Comparison of ENCODE assay signal across 16 cellular contexts in the genomic region with DNA sequence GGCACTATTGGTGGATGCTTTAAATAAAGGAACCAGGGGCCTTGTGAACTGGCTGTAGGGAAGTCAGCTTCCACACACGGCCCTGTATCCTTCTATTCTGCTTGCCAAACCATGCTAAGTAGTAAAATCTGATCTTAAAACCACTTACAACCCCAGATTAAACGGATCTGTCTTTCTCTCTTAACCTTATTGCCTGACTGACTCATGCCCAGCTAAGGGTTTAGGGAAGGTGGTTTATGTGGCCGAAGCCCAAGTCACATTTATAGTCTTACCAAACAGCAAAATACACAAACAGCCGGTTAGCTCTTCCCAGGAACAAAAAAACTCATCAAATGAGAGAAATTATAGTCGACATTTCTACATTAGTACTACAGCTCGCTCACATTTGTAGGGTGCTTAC.
DNase-seq lines count a peak whose midpoint lies in the region; TF ChIP-seq lines count a peak whose summit lies in the region.
"Had no signal": no experiment of that assay in that cellular context is flagged by ENCODE, and none has a peak within 500 bp of the region (broad histone marks: within the 10 kb centered on the region; RNA-seq: fewer than 3 reads in every experiment).

No MANE protein-coding gene starts in this region.

- H3K36me3 Mint-ChIP-seq in neural progenitor cell, result peaks cover 2% of the 10 kb centered on the region
- H3K36me3 Mint-ChIP-seq: CD14-positive monocyte; CD4-positive, alpha-beta memory T cell had no signal

- DNase-seq in A172 (ENCODE audit: low spot score) (peak; percentile 4), HT1080 (ENCODE audit: low read depth) (peak; percentile 35), neural progenitor cell (ENCODE audit: low spot score) (no peak), DMS153 treated with DMSO at 0.1 percent for 48 hours (lab: John Stamatoyannopoulos, UW; ENCODE audit: unreplicated experiment) (no peak), NCI-H146 treated with DMSO at 0.1 percent for 48 hours (lab: John Stamatoyannopoulos, UW; ENCODE audit: unreplicated experiment) (no peak)
- no peak for DNase-seq in activated T-cell treated with anti-CD3 and anti-CD28 coated beads, Interleukin-2, amount 50 U/mL, for 1 hour
- DNase-seq: Calu3; CD4-positive, alpha-beta memory T cell; DMS53; DND-41; H7; HFFc6 had no signal

- H3K36me3 ChIP-seq in ectodermal cell (ENCODE audit: control insufficient read depth, insufficient read depth, low read length) (no peaks in the 10 kb centered on the region), neural progenitor cell (no peaks in the 10 kb centered on the region)
- H3K36me3 ChIP-seq: BLaER1 had no signal

- peak overlapping the region; percentile 83 for H2AFZ ChIP-seq in neural progenitor cell (replicated peaks)

- no peak overlapping the region for H3K9ac ChIP-seq in neural progenitor cell
- H3K9ac ChIP-seq: BLaER1 had no signal

- H3K9me3 ChIP-seq in ectodermal cell (ENCODE audit: control insufficient read depth, low read length) (no peaks in the 10 kb centered on the region), neural progenitor cell (ENCODE audit: low read depth) (no peaks in the 10 kb centered on the region)
- H3K9me3 ChIP-seq: BLaER1 had no signal

- H3K27me3 ChIP-seq in ectodermal cell (ENCODE audit: control insufficient read depth, insufficient read depth, low read length, poor library complexity, severe bottlenecking) (no peaks in the 10 kb centered on the region), neural progenitor cell (no peaks in the 10 kb centered on the region)
- H3K27me3 ChIP-seq: BLaER1 had no signal

- peaks cover 8% of the 10 kb centered on the region for H3K9me3 Mint-ChIP-seq in neural progenitor cell

- H3K4me2 ChIP-seq in neural progenitor cell, result peak overlapping the region; percentile 28
- H3K4me2 ChIP-seq: BLaER1 had no signal

- no peak for TF ChIP-seq CTCF in neural progenitor cell (IDR thresholded peaks at IDR 0.05)

- peak overlapping the region; percentile 73 for H3K27ac Mint-ChIP-seq in neural progenitor cell
- H3K27ac Mint-ChIP-seq: CD14-positive monocyte; CD4-positive, alpha-beta memory T cell; HFFc6 had no signal

- peaks cover 23% of the 10 kb centered on the region for H3F3A ChIP-seq in neural progenitor cell (ENCODE audit: low read depth)

- H4K20me1 ChIP-seq in neural progenitor cell (ENCODE audit: low read depth), result no peaks in the 10 kb centered on the region
- H4K20me1 ChIP-seq: BLaER1 had no signal

- H3K4me3 ChIP-seq in ectodermal cell (ENCODE audit: insufficient read depth, low read depth, low read length) (no peak overlapping the region), neural progenitor cell (no peak overlapping the region)
- H3K4me3 ChIP-seq: BLaER1 had no signal

- H3K4me3 Mint-ChIP-seq in neural progenitor cell, result no peak overlapping the region
- H3K4me3 Mint-ChIP-seq: CD14-positive monocyte; CD4-positive, alpha-beta memory T cell; HFFc6 had no signal

- no peaks in the 10 kb centered on the region for H3K79me2 ChIP-seq in neural progenitor cell (ENCODE audit: low read depth)

- H3K27ac ChIP-seq in ectodermal cell (ENCODE audit: insufficient read depth, low read depth, low read length, poor library complexity, severe bottlenecking), result peak overlapping the region; percentile 16
- H3K27ac ChIP-seq in neural progenitor cell, result no peak overlapping the region
- H3K27ac ChIP-seq: 22Rv1, BLaER1 had no signal

- no peaks in the 10 kb centered on the region for H3K27me3 Mint-ChIP-seq in neural progenitor cell (ENCODE audit: insufficient read depth, low read depth)
- H3K27me3 Mint-ChIP-seq: CD4-positive, alpha-beta memory T cell had no signal

- peaks cover 33% of the 10 kb centered on the region for H3K4me1 Mint-ChIP-seq in neural progenitor cell
- H3K4me1 Mint-ChIP-seq: CD14-positive monocyte; CD4-positive, alpha-beta memory T cell had no signal

- 80 to 82% methylated on average over 6 of the region's 6 CpGs for WGBS in ectodermal cell, 2 experiments

- H3K4me1 ChIP-seq in ectodermal cell (ENCODE audit: control insufficient read depth, insufficient read depth, low read length) (peaks cover 12% of the 10 kb centered on the region), neural progenitor cell (peaks cover 34% of the 10 kb centered on the region)
- H3K4me1 ChIP-seq: BLaER1 had no signal

Comparison
In these comparisons a context has a peak if more than half of its experiments do, and no peak if none do; other contexts are left out.
1. DNase-seq: peak in A172 (single experiment) and HT1080 (single experiment); none in neural progenitor cell (single experiment), DMS153 treated with DMSO at 0.1 percent for 48 hours (single experiment), NCI-H146 treated with DMSO at 0.1 percent for 48 hours (single experiment) and activated T-cell treated with anti-CD3 and anti-CD28 coated beads, Interleukin-2, amount 50 U/mL, for 1 hour (single experiment).